ENCODE assay signal across 1 cellular context in the genomic region with DNA sequence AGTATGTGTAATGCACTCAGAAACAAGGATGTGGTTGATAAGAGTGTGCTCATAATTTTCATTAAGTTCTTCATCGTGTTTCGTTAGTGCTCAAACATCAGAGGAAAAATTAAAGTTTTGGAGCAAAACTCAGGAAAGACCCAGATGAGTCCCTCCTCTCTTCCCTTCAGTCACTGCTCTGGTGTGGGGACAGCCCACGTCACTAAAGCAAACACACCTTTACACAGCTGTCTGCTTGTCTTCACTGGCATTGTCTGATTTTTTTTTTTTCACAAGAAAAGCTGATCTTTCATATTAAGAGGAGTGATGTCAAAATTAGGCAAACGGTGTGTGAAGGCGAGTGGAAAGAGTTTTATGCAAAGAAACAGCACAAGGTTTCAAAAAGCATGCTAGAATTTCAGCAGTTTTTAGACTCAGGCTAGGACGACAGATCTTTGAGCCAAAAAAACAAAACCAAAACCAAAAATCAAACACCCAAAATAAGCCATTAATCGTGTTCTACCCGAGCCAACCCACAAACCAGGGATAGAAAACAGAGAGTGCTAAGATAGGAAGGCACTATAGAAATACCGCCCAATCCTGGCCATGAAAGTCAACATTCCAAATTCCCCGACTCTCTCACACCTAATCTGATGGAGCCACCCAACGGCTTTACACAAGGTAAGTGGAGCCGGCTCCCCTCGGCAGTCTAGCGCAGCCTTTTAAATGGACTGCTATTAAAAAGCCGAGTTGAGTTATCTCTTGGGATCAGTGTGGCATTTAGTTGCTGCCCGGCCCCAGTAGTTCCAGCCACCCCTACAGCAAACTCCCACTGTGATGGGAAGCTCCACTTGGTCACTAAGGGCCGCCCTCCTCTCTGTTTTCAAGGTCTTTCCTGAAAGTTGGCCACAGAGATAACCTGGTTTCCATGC.
TF ChIP-seq lines count a peak whose summit lies in the region.

No MANE protein-coding gene starts in this region.

TF ChIP-seq in endothelial cell of umbilical vein, 7 proteins besides CTCF, POLR2A, EP300 and RAD21:
- TF ChIP-seq MYC (IDR thresholded peaks at IDR 0.05; ENCODE audit: low read depth, low read length) (no peak), JUN (IDR thresholded peaks at IDR 0.05; ENCODE audit: borderline replicate concordance, insufficient read depth, insufficient read length, low read depth) (no peak), POLR2AphosphoS5 (IDR thresholded peaks at IDR 0.05; ENCODE audit: insufficient read depth, low read depth, low read length) (no peak), GATA2 (IDR thresholded peaks at IDR 0.05; ENCODE audit: insufficient read depth, insufficient read length, low read depth, low read length) (no peak), EZH2 (IDR thresholded peaks at IDR 0.05; ENCODE audit: borderline replicate concordance, low read depth, low read length, severe bottlenecking) (no peak), FOS (IDR thresholded peaks at IDR 0.05; ENCODE audit: borderline replicate concordance, insufficient read depth, low read length) (no peak)
- TF ChIP-seq, protein P1, sequence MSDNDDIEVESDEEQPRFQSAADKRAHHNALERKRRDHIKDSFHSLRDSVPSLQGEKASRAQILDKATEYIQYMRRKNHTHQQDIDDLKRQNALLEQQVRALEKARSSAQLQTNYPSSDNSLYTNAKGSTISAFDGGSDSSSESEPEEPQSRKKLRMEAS (IDR thresholded peaks at IDR 0.05; ENCODE audit: insufficient read depth, insufficient read length) = no peak
TF ChIP-seq in endothelial cell of umbilical vein: peak in this region for 0.
